In genomic region chr9:81461196-81461595, GRCh38 we compare ENCODE assay signal across 20 cellular contexts.
"Had no signal": no experiment of that assay in that cellular context is flagged by ENCODE, and none has a peak within 500 bp of the region (broad histone marks: within the 10 kb centered on the region; RNA-seq: fewer than 3 reads in every experiment).

No MANE protein-coding gene starts in this region.

- H3K4me1 Mint-ChIP-seq: activated CD4-positive, alpha-beta T cell treated with anti-CD3 and anti-CD28 coated beads for 36 hours; activated T-helper 17 cell treated with anti-CD3 and anti-CD28 coated beads, Interleukin-2, amount 50 U/mL, for 72 hours; T-cell had no signal

- ATAC-seq: activated CD4-positive, alpha-beta T cell treated with anti-CD3 and anti-CD28 coated beads for 36 hours; activated T-helper 17 cell treated with anti-CD3 and anti-CD28 coated beads, Interleukin-2, amount 50 U/mL, for 72 hours; left lobe of liver; natural killer cell treated with Interleukin-12 subunit alpha and Interleukin-12 subunit beta and Interleukin-15 and Interleukin-18, amount 100 ng/mL, for 72 hours; psoas muscle; sciatic nerve; T-cell had no signal

- H3K27me3 Mint-ChIP-seq: activated CD4-positive, alpha-beta T cell treated with anti-CD3 and anti-CD28 coated beads for 36 hours; activated T-helper 17 cell treated with anti-CD3 and anti-CD28 coated beads, Interleukin-2, amount 50 U/mL, for 72 hours had no signal

- H3K27ac Mint-ChIP-seq: activated CD4-positive, alpha-beta T cell treated with anti-CD3 and anti-CD28 coated beads for 36 hours; activated naive CD4-positive, alpha-beta T cell treated with anti-CD3 and anti-CD28 coated beads for 36 hours; activated T-helper 17 cell treated with anti-CD3 and anti-CD28 coated beads, Interleukin-2, amount 50 U/mL, for 72 hours; natural killer cell treated with Interleukin-12 subunit alpha and Interleukin-12 subunit beta and Interleukin-15 and Interleukin-18, amount 100 ng/mL, for 72 hours; T-cell; type B pancreatic cell had no signal

- H3K36me3 Mint-ChIP-seq: natural killer cell treated with Interleukin-12 subunit alpha and Interleukin-12 subunit beta and Interleukin-15 and Interleukin-18, amount 100 ng/mL, for 72 hours; T-cell; type B pancreatic cell had no signal

- DNase-seq: activated CD4-positive, alpha-beta T cell treated with anti-CD3 and anti-CD28 coated beads for 36 hours; activated naive CD4-positive, alpha-beta T cell treated with anti-CD3 and anti-CD28 coated beads for 36 hours; activated T-cell treated with anti-CD3 and anti-CD28 coated beads for 4 hours; adrenal gland; dorsolateral prefrontal cortex; foreskin melanocyte; head of caudate nucleus; islet precursor cell; psoas muscle; stimulated activated CD4-positive, alpha-beta T cell treated with anti-CD3 and anti-CD28 coated beads, Interleukin-2, amount 100 ng/mL, for 24 hours; stimulated activated naive CD4-positive, alpha-beta T cell; substantia nigra; T-cell; T1000 had no signal

- H3K4me3 Mint-ChIP-seq: activated CD4-positive, alpha-beta T cell treated with anti-CD3 and anti-CD28 coated beads for 36 hours; activated naive CD4-positive, alpha-beta T cell treated with anti-CD3 and anti-CD28 coated beads for 36 hours; activated T-helper 17 cell treated with anti-CD3 and anti-CD28 coated beads, Interleukin-2, amount 50 U/mL, for 72 hours; natural killer cell treated with Interleukin-12 subunit alpha and Interleukin-12 subunit beta and Interleukin-15 and Interleukin-18, amount 100 ng/mL, for 72 hours; T-cell; type B pancreatic cell had no signal

- H3K4me3 ChIP-seq: breast epithelium, dorsolateral prefrontal cortex, psoas muscle had no signal

- H3K9me3 Mint-ChIP-seq: activated naive CD4-positive, alpha-beta T cell treated with anti-CD3 and anti-CD28 coated beads for 36 hours; activated T-helper 17 cell treated with anti-CD3 and anti-CD28 coated beads, Interleukin-2, amount 50 U/mL, for 72 hours; natural killer cell treated with Interleukin-12 subunit alpha and Interleukin-12 subunit beta and Interleukin-15 and Interleukin-18, amount 100 ng/mL, for 72 hours had no signal
